In genomic region chr18:45688834-45689233, GRCh38 we compare ENCODE assay signal across 8 cellular contexts. TPM values are rescaled to one million over a fixed set of nuclear protein-coding genes. Genes with fewer than 3 reads are reported as not detected.
DNase-seq lines count a peak whose midpoint lies in the region; ATAC-seq lines count a peak whose summit lies in the region.

No MANE protein-coding gene starts in this region.

- peaks cover 59% of the 10 kb centered on the region for H3K4me1 Mint-ChIP-seq in activated naive CD8-positive, alpha-beta T cell treated with anti-CD3 and anti-CD28 coated beads for 36 hours

- peaks cover 2% of the 10 kb centered on the region for H3K36me3 Mint-ChIP-seq in activated naive CD8-positive, alpha-beta T cell treated with anti-CD3 and anti-CD28 coated beads for 36 hours

- H3K9me3 Mint-ChIP-seq in activated naive CD8-positive, alpha-beta T cell treated with anti-CD3 and anti-CD28 coated beads for 36 hours = peaks cover 2% of the 10 kb centered on the region

- peak overlapping the region; percentile 88 for H3K4me3 Mint-ChIP-seq in activated naive CD8-positive, alpha-beta T cell treated with anti-CD3 and anti-CD28 coated beads for 36 hours

- ATAC-seq in GM19463 (IDR thresholded peaks at IDR 0.05; ENCODE audit: unreplicated experiment) (peak; percentile 20), HG03571 (IDR thresholded peaks at IDR 0.05; ENCODE audit: unreplicated experiment) (no peak), GM18520 (IDR thresholded peaks at IDR 0.05; ENCODE audit: unreplicated experiment) (no peak)

- peak; percentile 37 for DNase-seq in T-helper 22 cell (ENCODE audit: low read depth)
- peak; percentile 58 for DNase-seq in activated naive CD8-positive, alpha-beta T cell treated with anti-CD3 and anti-CD28 coated beads for 36 hours
- DNase-seq in stimulated activated CD8-positive, alpha-beta memory T cell treated with anti-CD3 and anti-CD28 coated beads, Interleukin-12 subunit alpha, Interleukin-12 subunit beta, amount 100 ng/mL, for 1 hour (ENCODE audit: low read depth) = peak; percentile 55
- no peak for DNase-seq in iPS-NIHi11 (ENCODE audit: low spot score)
- no peak for DNase-seq in NCI-H128 (lab: John Stamatoyannopoulos, UW; ENCODE audit: unreplicated experiment)

- peak overlapping the region; percentile 67 for H3K27ac Mint-ChIP-seq in activated naive CD8-positive, alpha-beta T cell treated with anti-CD3 and anti-CD28 coated beads for 36 hours

- peaks cover 7% of the 10 kb centered on the region for H3K27me3 Mint-ChIP-seq in activated naive CD8-positive, alpha-beta T cell treated with anti-CD3 and anti-CD28 coated beads for 36 hours

RNA-seq across cellular contexts. Expression of gene SLC14A1, which starts 35.1 kb away (rescaled TPM):
- total RNA-seq in activated naive CD8-positive, alpha-beta T cell treated with anti-CD3 and anti-CD28 coated beads for 36 hours = 1 to 10 TPM; 1.1 to 1.4 TPM

Comparison
In these comparisons a context has a peak if more than half of its experiments do, and no peak if none do; other contexts are left out.
1. DNase-seq: peak in T-helper 22 cell (single experiment), activated naive CD8-positive, alpha-beta T cell treated with anti-CD3 and anti-CD28 coated beads for 36 hours (single experiment) and stimulated activated CD8-positive, alpha-beta memory T cell treated with anti-CD3 and anti-CD28 coated beads, Interleukin-12 subunit alpha, Interleukin-12 subunit beta, amount 100 ng/mL, for 1 hour (single experiment); none in iPS-NIHi11 (single experiment) and NCI-H128 (single experiment).